In genomic region chr3:49025793-49026520, GRCh38 we compare ENCODE assay signal across 14 cellular contexts. TPM values are rescaled to one million over a fixed set of nuclear protein-coding genes. Genes with fewer than 3 reads are reported as not detected.
DNase-seq lines count a peak whose midpoint lies in the region; ATAC-seq and TF ChIP-seq lines count a peak whose summit lies in the region.
"Had no signal": no experiment of that assay in that cellular context is flagged by ENCODE, and none has a peak within 500 bp of the region (broad histone marks: within the 10 kb centered on the region; RNA-seq: fewer than 3 reads in every experiment).

No MANE protein-coding gene starts in this region.

- H4K20me1 ChIP-seq in MM.1S (ENCODE audit: insufficient read depth, low read length) = no peaks in the 10 kb centered on the region

- no peak overlapping the region for H3K14ac ChIP-seq in neuronal stem cell (ENCODE audit: low read length)

- H3K4me3 ChIP-seq in MM.1S (ENCODE audit: low read length) (no peak overlapping the region), adipocyte (ENCODE audit: low read length) (no peak overlapping the region), neuronal stem cell (ENCODE audit: low read length in 2 of 2) (no peak overlapping the region), gastroesophageal sphincter (no peak overlapping the region), ascending aorta (no peak overlapping the region)
- H3K4me3 ChIP-seq: coronary artery, SK-N-MC, testis had no signal

- TF ChIP-seq POLR2A in GM18951 (IDR thresholded peaks at IDR 0.05; ENCODE audit: extremely low read depth, insufficient read depth, insufficient read length) = peak; percentile 10
- TF ChIP-seq POLR2A in gastroesophageal sphincter (IDR thresholded peaks at IDR 0.05) = no peak

- H3K9me3 ChIP-seq in MM.1S (replicated peaks; ENCODE audit: insufficient read depth, low read length) = no peaks in the 10 kb centered on the region
- H3K9me3 ChIP-seq in adipocyte (ENCODE audit: control insufficient read depth, low read length) = no peaks in the 10 kb centered on the region
- no peaks in the 10 kb centered on the region for H3K9me3 ChIP-seq in neuronal stem cell (replicated peaks in 1 of 2; ENCODE audit: control insufficient read depth in 2 of 2, insufficient read depth in 1 of 2, low read depth in 1 of 2, low read length in 2 of 2)
- no peaks in the 10 kb centered on the region for H3K9me3 ChIP-seq in gastroesophageal sphincter
- H3K9me3 ChIP-seq in ascending aorta = no peaks in the 10 kb centered on the region
- H3K9me3 ChIP-seq: testis had no signal

- peaks cover 16% of the 10 kb centered on the region for H3K79me1 ChIP-seq in neuronal stem cell (ENCODE audit: low read depth, low read length)

- H3K9ac ChIP-seq in MM.1S (ENCODE audit: low read length) (no peak overlapping the region), adipocyte (ENCODE audit: low read length) (peak overlapping the region; percentile 3), neuronal stem cell (ENCODE audit: low read depth, low read length, poor library complexity) (peak overlapping the region; percentile 17)

- intact Hi-C loops in ascending aorta (cut with DNase I) = no loop called here

- H3K4me2 ChIP-seq in MM.1S (ENCODE audit: low read depth, low read length) (no peak overlapping the region), neuronal stem cell (ENCODE audit: insufficient read depth, low read length, poor library complexity, severe bottlenecking) (no peak overlapping the region)

- H3K18ac ChIP-seq in neuronal stem cell (ENCODE audit: low read length) = no peak overlapping the region

- ATAC-seq in gastroesophageal sphincter = no peak
- ATAC-seq: foreskin keratinocyte had no signal

- H2BK5ac ChIP-seq in neuronal stem cell (ENCODE audit: low read length) = no peak overlapping the region

- no peak overlapping the region for H4K91ac ChIP-seq in neuronal stem cell (ENCODE audit: low read depth, low read length, poor library complexity)

- H3F3A ChIP-seq in MM.1S (ENCODE audit: insufficient read depth, low read length) = peaks cover 67% of the 10 kb centered on the region

- no peak overlapping the region for H2AK5ac ChIP-seq in neuronal stem cell (ENCODE audit: low read depth, low read length)

- WGBS in neuronal stem cell (ENCODE audit: extremely low coverage in 2 of 2, insufficient read length in 2 of 2, insufficient replicate concordance in 1 of 2), 2 donors = no CpG with 5 or more reads among the region's 8 CpGs
- 83 to 100% methylated on average over 2 to 6 of the region's 8 CpGs for WGBS in gastroesophageal sphincter (ENCODE audit: low coverage in 1 of 2), 2 donors

- H3K27me3 ChIP-seq in MM.1S (replicated peaks; ENCODE audit: insufficient read depth, low read length) (no peaks in the 10 kb centered on the region), adipocyte (replicated peaks; ENCODE audit: control insufficient read depth, insufficient read depth, low read length) (no peaks in the 10 kb centered on the region), neuronal stem cell (ENCODE audit: control insufficient read depth in 3 of 3, insufficient read depth in 3 of 3, low read depth in 1 of 3, low read length in 3 of 3) (no peaks in the 10 kb centered on the region), gastroesophageal sphincter (no peaks in the 10 kb centered on the region), ascending aorta (no peaks in the 10 kb centered on the region)
- H3K27me3 ChIP-seq: foreskin keratinocyte, testis had no signal

- peaks cover 73% of the 10 kb centered on the region for H3K79me2 ChIP-seq in MM.1S (ENCODE audit: low read length)

- H3K27ac ChIP-seq in MM.1S (ENCODE audit: low read length) = peak overlapping the region; percentile 30; the same call in 1 of the 2 replicates
- H3K27ac ChIP-seq in neuronal stem cell (replicated peaks; ENCODE audit: low read length) = no peak overlapping the region
- no peak overlapping the region for H3K27ac ChIP-seq in gastroesophageal sphincter
- no peak overlapping the region for H3K27ac ChIP-seq in ascending aorta
- H3K27ac ChIP-seq: coronary artery, foreskin keratinocyte, SK-N-MC, testis had no signal

- no peak overlapping the region for H2BK120ac ChIP-seq in neuronal stem cell (ENCODE audit: low read depth, low read length)

- no peak overlapping the region for H2BK15ac ChIP-seq in neuronal stem cell (ENCODE audit: low read length)

- H3K23ac ChIP-seq in neuronal stem cell (ENCODE audit: low read depth, low read length, poor library complexity) = no peak overlapping the region

- H3K36me3 ChIP-seq in MM.1S (replicated peaks; ENCODE audit: insufficient read depth, low read length) (peaks cover 9% of the 10 kb centered on the region; the same call in 1 of the 2 replicates), adipocyte (ENCODE audit: control insufficient read depth, insufficient read depth, low read length, severe bottlenecking) (peaks cover 52% of the 10 kb centered on the region), neuronal stem cell (replicated peaks in 1 of 2; ENCODE audit: control insufficient read depth in 2 of 2, insufficient read depth in 2 of 2, low read length in 2 of 2) (peaks cover 46 to 79% of the 10 kb centered on the region in 2 donors), gastroesophageal sphincter (peaks cover 0 to 60% of the 10 kb centered on the region in 2 donors), ascending aorta (peaks cover 24 to 49% of the 10 kb centered on the region in 2 donors)

- H2AFZ ChIP-seq in MM.1S (ENCODE audit: low read length) (no peak overlapping the region), neuronal stem cell (ENCODE audit: low read length) (no peak overlapping the region)

- H3K4me1 ChIP-seq in MM.1S (ENCODE audit: low read length) (peaks cover 52% of the 10 kb centered on the region), adipocyte (ENCODE audit: control insufficient read depth, insufficient read depth, low read length) (peaks cover 39% of the 10 kb centered on the region), neuronal stem cell (ENCODE audit: control insufficient read depth in 2 of 2, insufficient read depth in 1 of 2, low read depth in 1 of 2, low read length in 2 of 2) (peaks cover 14 to 19% of the 10 kb centered on the region in 2 donors), gastroesophageal sphincter (peaks cover 0 to 68% (median 15%) of the 10 kb centered on the region in 3 donors), ascending aorta (peaks cover 6 to 15% of the 10 kb centered on the region in 2 donors)

- no peak for TF ChIP-seq EP300 in gastroesophageal sphincter (IDR thresholded peaks at IDR 0.05)

- in situ Hi-C loops in GM18951 (cut with MboI; ENCODE audit: low sequenced_read_pairs, unreplicated experiment) = no loop called here

- no peak overlapping the region for H2BK12ac ChIP-seq in neuronal stem cell (ENCODE audit: low read length)

- no peak for DNase-seq in MM.1S
- DNase-seq in adipocyte (ENCODE audit: low read depth) = no peak
- DNase-seq in neuronal stem cell (ENCODE audit: low spot score) = no peak
- no peak for DNase-seq in RPMI8226
- no peak for DNase-seq in ascending aorta (ENCODE audit: low spot score in 2 of 2)
- DNase-seq: activated CD4-positive, CD25-positive, alpha-beta regulatory T cell; foreskin keratinocyte; NCI-H1694 treated with DMSO at 0.1 percent for 48 hours; NK-92 treated with Interleukin-12 subunit alpha and Interleukin-12 subunit beta, amount 100 ng/mL, for 24 hours; testis had no signal

- no peak overlapping the region for H3K4ac ChIP-seq in neuronal stem cell (ENCODE audit: low read length)

- H3K9me2 ChIP-seq in MM.1S (replicated peaks; ENCODE audit: insufficient read depth, low read length) = no peaks in the 10 kb centered on the region

- H4K8ac ChIP-seq in neuronal stem cell (ENCODE audit: low read depth, low read length) = no peak overlapping the region

- no peak for TF ChIP-seq CTCF in MM.1S (IDR thresholded peaks at IDR 0.05; ENCODE audit: low read length)
- no peak for TF ChIP-seq CTCF in gastroesophageal sphincter (IDR thresholded peaks at IDR 0.05)
- TF ChIP-seq CTCF in ascending aorta (IDR thresholded peaks at IDR 0.05) = no peak

RNA-seq across cellular contexts. Expression of gene IMPDH2, which starts 3.2 kb away (rescaled TPM):
- 290 TPM for polyA plus RNA-seq in neuronal stem cell (2013, experiment 1 of 2)
- polyA plus RNA-seq in neuronal stem cell (2013, experiment 2 of 2) = 282 TPM
- total RNA-seq in gastroesophageal sphincter = 100 to 1,000 TPM in 3 of 4 donors, 10 to 100 TPM in 1; 89.8 to 179 (median 118) TPM
- total RNA-seq in ascending aorta = 101 TPM

RNA-seq across cellular contexts. Expression of gene NDUFAF3, which starts 4.0 kb away (rescaled TPM):
- polyA plus RNA-seq in neuronal stem cell (2013, experiment 1 of 2) = 57.2 TPM
- polyA plus RNA-seq in neuronal stem cell (2013, experiment 2 of 2) = 56.0 TPM
- 100 to 1,000 TPM in 3 of 4 donors, 10 to 100 TPM in 1; 79.4 to 131 (median 105) TPM for total RNA-seq in gastroesophageal sphincter
- 200 TPM for total RNA-seq in ascending aorta

RNA-seq across cellular contexts. Expression of gene DALRD3, which starts 7.6 kb away (rescaled TPM):
- polyA plus RNA-seq in neuronal stem cell (2013, experiment 1 of 2) = 39.9 TPM
- 41.4 TPM for polyA plus RNA-seq in neuronal stem cell (2013, experiment 2 of 2)
- total RNA-seq in gastroesophageal sphincter (10 to 100 TPM; 11.8 to 29.0 (median 24.6) TPM), ascending aorta (73.1 TPM)

RNA-seq across cellular contexts. Expression of gene WDR6, which starts 18.8 kb away (rescaled TPM):
- 80.4 TPM for polyA plus RNA-seq in neuronal stem cell (2013, experiment 1 of 2)
- polyA plus RNA-seq in neuronal stem cell (2013, experiment 2 of 2) = 80.3 TPM
- total RNA-seq in gastroesophageal sphincter (100 to 1,000 TPM in 2 of 4 donors, 10 to 100 TPM in 2; 61.5 to 110 (median 99.0) TPM), ascending aorta (115 TPM)

RNA-seq across cellular contexts. Expression of gene P4HTM, which starts 35.9 kb away (rescaled TPM):
- polyA plus RNA-seq in neuronal stem cell (2013, experiment 1 of 2) = 29.0 TPM
- polyA plus RNA-seq in neuronal stem cell (2013, experiment 2 of 2) = 25.5 TPM
- total RNA-seq in gastroesophageal sphincter (10 to 100 TPM; 29.1 to 38.9 (median 35.2) TPM), ascending aorta (71.9 TPM)
